In genomic region chr2:127358044-127358443, GRCh38 we compare ENCODE assay signal across 18 cellular contexts.
"Had no signal": no experiment of that assay in that cellular context is flagged by ENCODE, and none has a peak within 500 bp of the region (broad histone marks: within the 10 kb centered on the region; RNA-seq: fewer than 3 reads in every experiment).

No MANE protein-coding gene starts in this region.

- H3K4me3 ChIP-seq: ascending aorta, colonic mucosa, lower lobe of right lung, neural progenitor cell, pancreas, stomach, testis, upper lobe of left lung had no signal

- H3K9me3 ChIP-seq: ascending aorta, colonic mucosa, lower lobe of right lung, pancreas, stomach, testis, upper lobe of left lung had no signal

- H3K4me2 ChIP-seq: neural progenitor cell had no signal

- H3K27me3 ChIP-seq: ascending aorta, colonic mucosa, neural progenitor cell, pancreas, stomach, testis, upper lobe of left lung had no signal

- DNase-seq: activated CD4-positive, alpha-beta T cell treated with anti-CD3 and anti-CD28 coated beads, Interleukin-2, amount 50 U/mL, for 48 hours; activated naive CD4-positive, alpha-beta T cell treated with Interleukin-2 at 50 U/mL for 16 hours; colonic mucosa; foreskin melanocyte; head of caudate nucleus; lower lobe of right lung; naive B cell; pancreas; stimulated activated CD4-positive, alpha-beta T cell treated with anti-CD3 and anti-CD28 coated beads, Interleukin-12 subunit alpha, Interleukin-12 subunit beta, amount 100 ng/mL, for 4 hours; stimulated activated CD4-positive, alpha-beta T cell treated with anti-CD3 and anti-CD28 coated beads, Interleukin-2, amount 100 ng/mL, for 24 hours; stomach; T-helper 9 cell; testis; upper lobe of left lung had no signal

- ATAC-seq: activated T-helper 17 cell treated with anti-CD3 and anti-CD28 coated beads, Interleukin-2, amount 50 U/mL, for 72 hours; pancreas had no signal

- H2AFZ ChIP-seq: neural progenitor cell had no signal

- H3K9ac ChIP-seq: neural progenitor cell had no signal

- H3K36me3 ChIP-seq: ascending aorta, colonic mucosa, lower lobe of right lung, neural progenitor cell, pancreas, stomach, upper lobe of left lung had no signal

- H3K27ac ChIP-seq: ascending aorta, colonic mucosa, lower lobe of right lung, neural progenitor cell, pancreas, stomach, testis, upper lobe of left lung, VCaP had no signal
